ENCODE assay signal across 10 cellular contexts in the genomic region with DNA sequence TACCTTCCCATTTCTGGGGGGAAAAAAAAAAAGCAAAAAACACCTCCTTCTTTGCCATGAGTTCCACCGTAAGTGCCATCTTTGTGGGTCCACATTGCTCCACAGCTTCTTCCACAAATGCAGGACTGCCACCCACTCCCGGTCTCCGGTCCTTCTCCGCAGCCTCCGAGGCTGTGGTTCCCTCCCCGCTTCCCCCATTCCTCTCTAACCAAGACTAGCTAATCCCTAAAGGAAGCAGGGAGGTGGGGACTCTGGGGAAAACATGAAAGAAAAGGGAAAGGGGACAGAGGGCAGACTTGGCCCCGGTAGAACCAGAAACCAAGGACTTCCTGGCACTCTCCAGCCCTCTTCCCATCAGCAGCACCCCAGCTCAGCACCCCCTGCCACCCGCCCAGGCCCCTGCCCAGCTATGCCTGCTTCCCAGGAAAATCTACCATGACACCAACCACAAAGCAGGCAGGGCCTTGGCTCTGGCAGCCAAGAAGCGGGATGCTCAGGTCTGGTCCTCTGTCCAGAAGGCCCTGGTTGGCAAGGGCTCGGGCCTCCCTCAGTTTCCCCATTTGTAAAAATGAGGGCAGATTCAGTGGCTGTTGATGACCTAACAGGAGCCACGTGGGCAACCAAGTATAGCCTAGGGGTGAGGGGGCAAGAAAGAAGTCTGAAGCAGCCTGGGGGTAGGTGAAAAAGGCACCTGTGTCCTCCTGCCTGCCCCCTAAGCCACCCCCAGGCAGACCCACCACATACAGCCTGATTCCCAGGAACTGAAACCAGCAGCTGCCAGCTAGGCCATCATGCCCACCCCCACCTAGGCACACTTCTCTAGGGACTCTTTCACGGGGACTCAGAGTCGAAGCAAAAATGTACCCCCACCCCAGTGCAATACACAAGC. TPM values are rescaled to one million over a fixed set of nuclear protein-coding genes. Genes with fewer than 3 reads are reported as not detected.
DNase-seq lines count a peak whose midpoint lies in the region; ATAC-seq, FAIRE-seq and TF ChIP-seq lines count a peak whose summit lies in the region.
"Had no signal": no experiment of that assay in that cellular context is flagged by ENCODE, and none has a peak within 500 bp of the region (broad histone marks: within the 10 kb centered on the region; RNA-seq: fewer than 3 reads in every experiment).

No MANE protein-coding gene starts in this region.

- peak overlapping the region; percentile 93 for H3K27ac Mint-ChIP-seq in GM23338
- peak overlapping the region; percentile 94 for H3K27ac Mint-ChIP-seq in astrocyte (ENCODE audit: unreplicated experiment)
- H3K27ac Mint-ChIP-seq in activated T-helper 17 cell treated with anti-CD3 and anti-CD28 coated beads, Interleukin-2, amount 50 U/mL, for 72 hours, result no peak overlapping the region

- H3K36me3 ChIP-seq in GM23338 (ENCODE audit: insufficient read depth), result peaks cover 4% of the 10 kb centered on the region; the same call in 1 of the 2 replicates
- H3K36me3 ChIP-seq in astrocyte (ENCODE audit: insufficient read depth, low read length), result peaks cover 20% of the 10 kb centered on the region
- H3K36me3 ChIP-seq in iPS-15b (ENCODE audit: control insufficient read depth, insufficient read depth, low read length), result peaks cover 17% of the 10 kb centered on the region
- H3K36me3 ChIP-seq in gastrocnemius medialis, result peaks cover 0 to 9% of the 10 kb centered on the region in 2 donors
- H3K36me3 ChIP-seq in mucosa of descending colon (ENCODE audit: low read depth), result no peaks in the 10 kb centered on the region

- peak overlapping the region; percentile 98 for H3K4me2 ChIP-seq in GM23338
- H3K4me2 ChIP-seq in astrocyte (ENCODE audit: low read length), result peak overlapping the region; percentile 99

- H3K27me3 Mint-ChIP-seq in GM23338 (ENCODE audit: insufficient read depth, low read depth, poor library complexity) (peaks cover 26% of the 10 kb centered on the region), astrocyte (ENCODE audit: low read depth, unreplicated experiment) (no peaks in the 10 kb centered on the region)
- H3K27me3 Mint-ChIP-seq in activated T-helper 17 cell treated with anti-CD3 and anti-CD28 coated beads, Interleukin-2, amount 50 U/mL, for 72 hours, result no peaks in the 10 kb centered on the region

- no peak for TF ChIP-seq POLR2A in gastrocnemius medialis (IDR thresholded peaks at IDR 0.05)

- intact Hi-C loops in gastrocnemius medialis (cut with DNase I; ENCODE audit: low total_unique reads), result no loop called here
- intact Hi-C loops in mucosa of descending colon (cut with DNase I, micrococcal nuclease), result no loop called here

- H3K36me3 Mint-ChIP-seq in GM23338 (ENCODE audit: low read depth) (peaks cover 18% of the 10 kb centered on the region), astrocyte (ENCODE audit: low read depth, unreplicated experiment) (peaks cover 6% of the 10 kb centered on the region)
- H3K36me3 Mint-ChIP-seq in activated T-helper 17 cell treated with anti-CD3 and anti-CD28 coated beads, Interleukin-2, amount 50 U/mL, for 72 hours (ENCODE audit: low read depth), result no peaks in the 10 kb centered on the region

- peak overlapping the region; percentile 63; the same call in 1 of the 2 replicates for H3K27ac ChIP-seq in GM23338 (ENCODE audit: low read depth)
- peak overlapping the region; percentile 70 for H3K27ac ChIP-seq in astrocyte (ENCODE audit: low read depth, low read length)
- peak overlapping the region; percentile 74 to 84 (median 80) for H3K27ac ChIP-seq in gastrocnemius medialis
- H3K27ac ChIP-seq: VCaP had no signal

- H3K4me1 ChIP-seq in GM23338 (ENCODE audit: insufficient read depth) (peaks cover 47% of the 10 kb centered on the region), astrocyte (ENCODE audit: insufficient read depth, low read length) (peaks cover 61% of the 10 kb centered on the region), iPS-15b (ENCODE audit: control insufficient read depth, insufficient read depth, low read length) (peaks cover 23% of the 10 kb centered on the region), gastrocnemius medialis (peaks cover 22 to 49% of the 10 kb centered on the region in 2 donors), mucosa of descending colon (ENCODE audit: low read depth) (peaks cover 25% of the 10 kb centered on the region)

- H3K9me2 ChIP-seq in GM23338 (ENCODE audit: insufficient read depth), result no peaks in the 10 kb centered on the region

- peaks cover 16% of the 10 kb centered on the region for H3K27me3 ChIP-seq in GM23338 (ENCODE audit: insufficient read depth)
- H3K27me3 ChIP-seq in astrocyte (ENCODE audit: insufficient read depth, low read length), result no peaks in the 10 kb centered on the region
- peaks cover 16% of the 10 kb centered on the region for H3K27me3 ChIP-seq in iPS-15b (ENCODE audit: control insufficient read depth, insufficient read depth, low read length)
- H3K27me3 ChIP-seq in gastrocnemius medialis, result peaks cover 4 to 8% (median 5%) of the 10 kb centered on the region in 3 donors

- TF ChIP-seq CTCF in GM23338 (conservative IDR thresholded peaks at IDR 0.05; ENCODE audit: low read depth in 2 of 2) (no peak), astrocyte (IDR thresholded peaks at IDR 0.05; ENCODE audit: insufficient read depth, low read depth, low read length) (no peak), gastrocnemius medialis (IDR thresholded peaks at IDR 0.05 in 4 of 5, conservative IDR thresholded peaks at IDR 0.05 in 1 of 5) (no peak), mucosa of descending colon (IDR thresholded peaks at IDR 0.05) (no peak)

- H3K4me3 ChIP-seq in GM23338 (peak overlapping the region; percentile 92), astrocyte (ENCODE audit: insufficient read depth, low read depth, low read length) (peak overlapping the region; percentile 91), iPS-15b (ENCODE audit: low read depth, low read length) (peak overlapping the region; percentile 70), gastrocnemius medialis (peak overlapping the region; percentile 64 to 85 (median 70)), mucosa of descending colon (no peak overlapping the region)

- H4K20me1 ChIP-seq in GM23338 (replicated peaks; ENCODE audit: insufficient read depth), result peaks cover 11% of the 10 kb centered on the region
- peaks cover 51% of the 10 kb centered on the region for H4K20me1 ChIP-seq in astrocyte (ENCODE audit: insufficient read depth, low read length)

- peaks cover 48% of the 10 kb centered on the region for H3K4me1 Mint-ChIP-seq in GM23338
- H3K4me1 Mint-ChIP-seq in astrocyte (ENCODE audit: low read depth, unreplicated experiment), result peaks cover 41% of the 10 kb centered on the region
- H3K4me1 Mint-ChIP-seq in activated T-helper 17 cell treated with anti-CD3 and anti-CD28 coated beads, Interleukin-2, amount 50 U/mL, for 72 hours, result peaks cover 15% of the 10 kb centered on the region

- H3K9me3 Mint-ChIP-seq in GM23338 (no peaks in the 10 kb centered on the region), astrocyte (ENCODE audit: unreplicated experiment) (no peaks in the 10 kb centered on the region)
- no peaks in the 10 kb centered on the region for H3K9me3 Mint-ChIP-seq in activated T-helper 17 cell treated with anti-CD3 and anti-CD28 coated beads, Interleukin-2, amount 50 U/mL, for 72 hours

- in situ Hi-C loops in gastrocnemius medialis (cut with MboI; ENCODE audit: low sequenced_read_pairs in 4 of 4), result no loop called here

- H3K9me3 ChIP-seq in astrocyte (ENCODE audit: insufficient read depth, low read depth, low read length) (no peaks in the 10 kb centered on the region), iPS-15b (ENCODE audit: control insufficient read depth, insufficient read depth, low read length) (no peaks in the 10 kb centered on the region), gastrocnemius medialis (no peaks in the 10 kb centered on the region), mucosa of descending colon (no peaks in the 10 kb centered on the region)

- H3K4me3 Mint-ChIP-seq in GM23338 (peak overlapping the region; percentile 90), astrocyte (ENCODE audit: unreplicated experiment) (peak overlapping the region; percentile 95)
- H3K4me3 Mint-ChIP-seq in activated T-helper 17 cell treated with anti-CD3 and anti-CD28 coated beads, Interleukin-2, amount 50 U/mL, for 72 hours, result no peak overlapping the region

- no peak for DNase-seq in GM23338 (ENCODE audit: low spot score)
- no peak for DNase-seq in astrocyte (ENCODE audit: low read depth)
- no peak for DNase-seq in gastrocnemius medialis
- no peak for DNase-seq in middle frontal gyrus (ENCODE audit: extremely low spot score, low spot score)
- DNase-seq in stimulated activated naive CD4-positive, alpha-beta T cell treated with Interleukin-2 at 50 U/mL for 16 hours (lab: John Stamatoyannopoulos, UW), result no peak
- DNase-seq in mucosa of descending colon, result no peak
- DNase-seq: DMS79 had no signal

- H3K9ac ChIP-seq in astrocyte (ENCODE audit: low read length) (peak overlapping the region; percentile 88), iPS-15b (ENCODE audit: low read depth, low read length) (no peak overlapping the region)

- H2AFZ ChIP-seq in GM23338 (no peak overlapping the region), astrocyte (ENCODE audit: low read depth, low read length) (no peak overlapping the region)

- ATAC-seq in GM23338 (no peak), gastrocnemius medialis (no peak), mucosa of descending colon (no peak)
- no peak for ATAC-seq in activated T-helper 17 cell treated with anti-CD3 and anti-CD28 coated beads, Interleukin-2, amount 50 U/mL, for 72 hours (replicated peaks)

- no peak for FAIRE-seq in astrocyte (lab: Jason Lieb, UNC)

- H3K79me2 ChIP-seq in GM23338 (replicated peaks; ENCODE audit: insufficient read depth) (peaks cover 65% of the 10 kb centered on the region), astrocyte (ENCODE audit: insufficient read depth, low read length) (peaks cover 84% of the 10 kb centered on the region)

- 0 out of 2 replicates have a peak, but pooled peaks cover 3% of the 10 kb centered on the region for H3F3A ChIP-seq in GM23338 (replicated peaks; ENCODE audit: low read depth)

RNA-seq across cellular contexts. Expression of a gene that starts 2.5 kb away (rescaled TPM):
- 35.0 and 51.2 TPM in 2 replicates for total RNA-seq in GM23338 (2014; rRNA removed; shearing (Covaris generic))
- 7.5 and 8.5 TPM in 2 replicates for polyA plus RNA-seq in GM23338 (2016; fragmentation: Nextera tagmentation; extraction: Ambion mirVana)
- total RNA-seq in astrocyte (117 and 140 TPM in 2 replicates), gastrocnemius medialis (1 to 10 TPM; 1.2 to 6.4 (median 2.9) TPM), mucosa of descending colon (10 to 100 TPM; 36.8 to 43.5 (median 43.5) TPM)
- under 1 TPM in 1 of 2 donors, not detected in 1; 0.13 TPM for total RNA-seq in activated T-helper 17 cell treated with anti-CD3 and anti-CD28 coated beads, Interleukin-2, amount 50 U/mL, for 72 hours

RNA-seq across cellular contexts. Expression of a gene that starts 59.1 kb away (rescaled TPM):
- 37.5 and 46.4 TPM in 2 replicates for total RNA-seq in GM23338 (2014; rRNA removed; shearing (Covaris generic))
- polyA plus RNA-seq in GM23338 (2016; fragmentation: Nextera tagmentation; extraction: Ambion mirVana), result 19.5 and 22.5 TPM in 2 replicates
- total RNA-seq in astrocyte (5.7 and 7.4 TPM in 2 replicates), gastrocnemius medialis (1 to 10 TPM in 3 of 4 donors, under 1 TPM in 1; 0.68 to 3.0 (median 2.3) TPM), mucosa of descending colon (10 to 100 TPM in 1 of 3 donors, 1 to 10 TPM in 2; 5.3 to 13.3 (median 9.0) TPM)
- 10 to 100 TPM in 1 of 2 donors, 1 to 10 TPM in 1; 7.5 to 10.0 TPM for total RNA-seq in activated T-helper 17 cell treated with anti-CD3 and anti-CD28 coated beads, Interleukin-2, amount 50 U/mL, for 72 hours
